17 cellular contexts compared by ENCODE assay signal in genomic region chr20:11850901-11851300, GRCh38.
DNase-seq lines count a peak whose midpoint lies in the region; ATAC-seq, FAIRE-seq and TF ChIP-seq lines count a peak whose summit lies in the region.
"Had no signal": no experiment of that assay in that cellular context is flagged by ENCODE, and none has a peak within 500 bp of the region (broad histone marks: within the 10 kb centered on the region; RNA-seq: fewer than 3 reads in every experiment).

No MANE protein-coding gene starts in this region.

- H3K4me1 Mint-ChIP-seq in Caco-2 (ENCODE audit: low read depth, unreplicated experiment) = no peaks in the 10 kb centered on the region
- H3K4me1 Mint-ChIP-seq: CD14-positive monocyte; stimulated activated memory B cell treated with anti-CD40 and anti-IgM and Interleukin-4, amounts not matched to agents 10 μg/mL and 1 μg/mL and 100 μg/mL, for 72 hours had no signal

- H3K9me3 Mint-ChIP-seq in Caco-2 (ENCODE audit: unreplicated experiment) = peaks cover 10% of the 10 kb centered on the region
- H3K9me3 Mint-ChIP-seq: nephron had no signal

- POLR2A ChIA-PET in Caco-2 (lab: Charles Lee) = no interaction called here

- H3K4me1 ChIP-seq in Caco-2 = no peaks in the 10 kb centered on the region
- no peaks in the 10 kb centered on the region for H3K4me1 ChIP-seq in BE2C
- H3K4me1 ChIP-seq: upper lobe of left lung had no signal

- no peak for TF ChIP-seq CTCF in bronchial epithelial cell (IDR thresholded peaks at IDR 0.05; ENCODE audit: insufficient read depth, low read length, severe bottlenecking)
- TF ChIP-seq CTCF in Caco-2 (IDR thresholded peaks at IDR 0.05; ENCODE audit: insufficient read depth in 1 of 2, low read depth in 1 of 2, low read length in 1 of 2, severe bottlenecking in 1 of 2, unreplicated experiment in 1 of 2) = no peak
- TF ChIP-seq CTCF in BE2C (IDR thresholded peaks at IDR 0.05; ENCODE audit: low read depth, low read length) = no peak

- H3K27ac Mint-ChIP-seq in Caco-2 (ENCODE audit: unreplicated experiment) = no peak overlapping the region
- H3K27ac Mint-ChIP-seq: CD14-positive monocyte; stimulated activated memory B cell treated with anti-CD40 and anti-IgM and Interleukin-4, amounts not matched to agents 10 μg/mL and 1 μg/mL and 100 μg/mL, for 72 hours had no signal

- H3K27me3 ChIP-seq in bronchial epithelial cell (ENCODE audit: control insufficient read depth, insufficient read depth, low read length) (no peaks in the 10 kb centered on the region), Caco-2 (replicated peaks; ENCODE audit: control insufficient read depth, insufficient read depth, low read length) (no peaks in the 10 kb centered on the region), BE2C (no peaks in the 10 kb centered on the region)
- H3K27me3 ChIP-seq: upper lobe of left lung had no signal

- H3K36me3 Mint-ChIP-seq in Caco-2 (ENCODE audit: insufficient read depth, unreplicated experiment) = no peaks in the 10 kb centered on the region
- H3K36me3 Mint-ChIP-seq: CD14-positive monocyte; stimulated activated memory B cell treated with anti-CD40 and anti-IgM and Interleukin-4, amounts not matched to agents 10 μg/mL and 1 μg/mL and 100 μg/mL, for 72 hours had no signal

- DNase-seq in EH (ENCODE audit: low read depth) (peak; percentile 77), LHCN-M2 (ENCODE audit: low read depth) (peak; percentile 88), bronchial epithelial cell (ENCODE audit: low read depth) (peak; percentile 93), myocyte (ENCODE audit: low read depth) (peak; percentile 28), KG1 (lab: John Stamatoyannopoulos, UW) (no peak), Caco-2 (no peak), BE2C (no peak)
- DNase-seq: activated naive CD4-positive, alpha-beta T cell treated with Interleukin-2 at 50 U/mL for 16 hours; caudate nucleus; Karpas-422; NCI-H2081 treated with DMSO at 0.1 percent for 48 hours; upper lobe of left lung had no signal

- ATAC-seq in GM19351 (IDR thresholded peaks at IDR 0.05; ENCODE audit: unreplicated experiment) = no peak
- ATAC-seq: stimulated activated memory B cell treated with anti-CD40 and anti-IgM and Interleukin-4, amounts not matched to agents 10 μg/mL and 1 μg/mL and 100 μg/mL, for 72 hours had no signal

- no peaks in the 10 kb centered on the region for H3K27me3 Mint-ChIP-seq in Caco-2 (ENCODE audit: insufficient read depth, unreplicated experiment)
- H3K27me3 Mint-ChIP-seq: stimulated activated memory B cell treated with anti-CD40 and anti-IgM and Interleukin-4, amounts not matched to agents 10 μg/mL and 1 μg/mL and 100 μg/mL, for 72 hours had no signal

- CTCF ChIA-PET in Caco-2 (lab: Charles Lee) = no interaction called here

- no peak overlapping the region for H3K4me3 ChIP-seq in bronchial epithelial cell (ENCODE audit: low read depth, low read length)
- no peak overlapping the region for H3K4me3 ChIP-seq in Caco-2 (ENCODE audit: low read depth, low read length)
- no peak overlapping the region for H3K4me3 ChIP-seq in BE2C (ENCODE audit: low read depth, low read length)
- H3K4me3 ChIP-seq: upper lobe of left lung had no signal

- H3K36me3 ChIP-seq in bronchial epithelial cell (ENCODE audit: control insufficient read depth, insufficient read depth, low read length) (no peaks in the 10 kb centered on the region), Caco-2 (ENCODE audit: control insufficient read depth, insufficient read depth, low read length) (no peaks in the 10 kb centered on the region), BE2C (no peaks in the 10 kb centered on the region)
- H3K36me3 ChIP-seq: upper lobe of left lung had no signal

- H3K9me3 ChIP-seq in Caco-2 (no peaks in the 10 kb centered on the region), BE2C (no peaks in the 10 kb centered on the region)
- H3K9me3 ChIP-seq: upper lobe of left lung had no signal

- no TSS peak for BruUV-seq in Caco-2 (replicated peaks; lab: Mats Ljungman, UMichigan)

- no peak for FAIRE-seq in bronchial epithelial cell (lab: Jason Lieb, UNC)
- FAIRE-seq: G401.6 had no signal

- H3K4me3 Mint-ChIP-seq in Caco-2 (ENCODE audit: unreplicated experiment) = no peak overlapping the region
- H3K4me3 Mint-ChIP-seq: CD14-positive monocyte; nephron; stimulated activated memory B cell treated with anti-CD40 and anti-IgM and Interleukin-4, amounts not matched to agents 10 μg/mL and 1 μg/mL and 100 μg/mL, for 72 hours had no signal

- intact Hi-C loops in Caco-2 (cut with micrococcal nuclease; ENCODE audit: unreplicated experiment) = no loop called here

Comparison
In these comparisons a context has a peak if more than half of its experiments do, and no peak if none do; other contexts are left out.
1. DNase-seq: peak in EH (single experiment), LHCN-M2 (single experiment), bronchial epithelial cell (single experiment) and myocyte (single experiment); none in KG1 (single experiment), Caco-2 (0 of 2) and BE2C (single experiment).